Comparison of ENCODE assay signal across 19 cellular contexts in the genomic region with DNA sequence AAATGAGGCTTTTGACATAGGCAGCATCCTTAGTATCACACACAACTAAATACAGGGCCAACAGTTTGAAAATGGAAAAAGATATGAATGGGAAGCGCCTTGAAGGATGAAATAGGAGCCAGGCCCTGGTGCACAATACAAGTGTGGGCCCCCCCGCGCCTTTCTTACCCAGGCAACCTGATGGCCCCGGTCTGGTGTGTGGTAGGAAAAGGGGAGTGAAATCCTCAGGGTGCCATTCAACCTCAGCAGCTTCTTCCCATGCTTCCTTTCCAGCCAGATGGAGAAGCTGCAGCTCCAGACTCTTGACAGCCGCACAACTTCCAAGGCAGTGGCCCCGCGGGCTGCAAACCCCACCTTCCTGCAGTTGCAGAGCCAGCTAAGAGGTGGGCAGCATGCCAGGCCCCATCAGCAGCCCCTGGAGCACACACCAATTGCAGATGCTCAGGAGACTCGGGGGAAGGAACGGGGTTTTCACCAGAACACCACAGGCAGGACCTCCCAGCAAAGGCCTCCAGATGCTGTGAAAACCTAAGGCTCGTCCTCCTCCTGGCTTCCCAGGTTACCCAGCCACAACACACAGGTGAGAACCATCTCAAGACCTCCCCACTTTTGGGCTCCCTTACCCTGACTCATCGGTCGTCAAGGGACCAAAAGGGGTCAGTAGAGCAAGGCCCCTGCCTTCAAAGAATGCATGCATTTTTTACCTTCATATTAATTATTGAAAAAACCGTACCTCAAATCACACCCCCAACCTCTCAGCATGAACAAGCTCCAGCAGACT.
A peak's percentile ranks its signal among the peaks of the same experiment; 100 is the strongest.
DNase-seq lines count a peak whose midpoint lies in the region; ATAC-seq, FAIRE-seq and TF ChIP-seq lines count a peak whose summit lies in the region.
"Had no signal": no experiment of that assay in that cellular context is flagged by ENCODE, and none has a peak within 500 bp of the region (broad histone marks: within the 10 kb centered on the region; RNA-seq: fewer than 3 reads in every experiment).

No MANE protein-coding gene starts in this region.

- H3K4me3 ChIP-seq in H1 (ENCODE audit: extremely low read depth in 1 of 4, insufficient read depth in 2 of 4, low read depth in 3 of 4, low read length in 4 of 4), result no peak overlapping the region
- H3K4me3 ChIP-seq: GM12878, Peyer's patch, upper lobe of left lung had no signal

- no peak overlapping the region for H3K18ac ChIP-seq in H1 (ENCODE audit: extremely low read depth, low read length)

- H3K14ac ChIP-seq in H1 (ENCODE audit: insufficient read length), result no peak overlapping the region

- no peak overlapping the region for H2BK15ac ChIP-seq in H1 (ENCODE audit: low read length)

- H3K23me2 ChIP-seq in H1 (ENCODE audit: low read depth, low read length), result no peaks in the 10 kb centered on the region

- no peak overlapping the region for H3K4me3 Mint-ChIP-seq in osteocyte (ENCODE audit: unreplicated experiment)
- H3K4me3 Mint-ChIP-seq: activated B cell treated with CpG ODN at 0.5 μM for 24 hours; CD4-positive, CD25-positive, alpha-beta regulatory T cell had no signal

- WGBS in H1 (ENCODE audit: extremely low coverage in 1 of 2, insufficient coverage in 1 of 2, insufficient read length in 1 of 2, insufficient replicate concordance in 2 of 2, low coverage in 1 of 2, low lambda C conversion rate in 2 of 2, missing lambda C conversion rate in 1 of 2), 2 experiments, result 84% methylated on average over 13 of the region's 13 CpGs; no CpG with 5 or more reads in 1 of the 2 experiments

- H3K79me1 ChIP-seq in H1 (ENCODE audit: low read depth, low read length), result no peaks in the 10 kb centered on the region

- peaks cover 30% of the 10 kb centered on the region for H3K4me1 Mint-ChIP-seq in osteocyte (ENCODE audit: unreplicated experiment)
- H3K4me1 Mint-ChIP-seq: activated B cell treated with CpG ODN at 0.5 μM for 24 hours had no signal

- H2AK5ac ChIP-seq in H1 (ENCODE audit: low read depth, low read length), result no peak overlapping the region

- H2AFZ ChIP-seq in H1 (ENCODE audit: low read length), result no peak overlapping the region

- H3K9me3 Mint-ChIP-seq in osteocyte (ENCODE audit: unreplicated experiment), result no peaks in the 10 kb centered on the region
- H3K9me3 Mint-ChIP-seq: activated B cell treated with CpG ODN at 0.5 μM for 24 hours; CD4-positive, CD25-positive, alpha-beta regulatory T cell had no signal

- no peaks in the 10 kb centered on the region for H3K9me3 ChIP-seq in H1 (ENCODE audit: insufficient read depth in 2 of 2, low read depth in 1 of 2, low read length in 1 of 2)
- H3K9me3 ChIP-seq: Peyer's patch, upper lobe of left lung had no signal

- no peak for ATAC-seq in GM18517 (IDR thresholded peaks at IDR 0.05; ENCODE audit: unreplicated experiment)
- ATAC-seq: GM12878, HCT116 had no signal

- H4K8ac ChIP-seq in H1 (ENCODE audit: extremely low read depth, insufficient read depth, low read length), result peak overlapping the region; percentile 26; the same call in 1 of the 2 replicates

- H2BK120ac ChIP-seq in H1 (replicated peaks; ENCODE audit: low read depth, low read length), result no peak overlapping the region

- no peaks in the 10 kb centered on the region for H3K36me3 ChIP-seq in H1 (ENCODE audit: control insufficient read depth in 2 of 4, insufficient read depth in 4 of 4, low read length in 3 of 4)
- H3K36me3 ChIP-seq: Peyer's patch, upper lobe of left lung had no signal

- TF ChIP-seq RAD21 in H1 (IDR thresholded peaks at IDR 0.05 in 1 of 2, conservative IDR thresholded peaks at IDR 0.05 in 1 of 2; ENCODE audit: low read depth in 2 of 2, low read length in 2 of 2), result no peak

- FAIRE-seq in H1 (lab: Jason Lieb, UNC), result no peak
- FAIRE-seq: GM12878 had no signal

- H3K4me2 ChIP-seq in H1 (ENCODE audit: insufficient read depth in 1 of 2, low read depth in 2 of 2, low read length in 2 of 2), result no peak overlapping the region

- H3K27me3 Mint-ChIP-seq in osteocyte (ENCODE audit: unreplicated experiment), result peaks cover 48% of the 10 kb centered on the region

- H3K79me2 ChIP-seq in H1 (ENCODE audit: control insufficient read depth in 1 of 2, insufficient read depth in 2 of 2, low read length in 2 of 2), result no peaks in the 10 kb centered on the region

- TF ChIP-seq POLR2A in H1 (IDR thresholded peaks at IDR 0.05; ENCODE audit: control extremely low read depth in 1 of 2, low read depth in 2 of 2, low read length in 2 of 2), result no peak

- H2BK20ac ChIP-seq in H1 (ENCODE audit: low read length), result no peak overlapping the region

- no peak overlapping the region for H3K56ac ChIP-seq in H1 (replicated peaks; ENCODE audit: insufficient read length, low read depth, low read length)

- H4K91ac ChIP-seq in H1 (replicated peaks; ENCODE audit: insufficient read length, low read length), result no peak overlapping the region

- DNase-seq in NCI-H1436 (lab: John Stamatoyannopoulos, UW), result peak; percentile 65
- no peak for DNase-seq in NCI-H1436 treated with DMSO at 0.1 percent for 48 hours (lab: John Stamatoyannopoulos, UW)
- DNase-seq in NCI-H1694 treated with DMSO at 0.1 percent for 48 hours (lab: John Stamatoyannopoulos, UW), result peak; percentile 56
- DNase-seq in H1 (ENCODE audit: low read depth in 1 of 2, low spot score in 2 of 2), result peak in 1 of 2 experiments; percentile 32
- no peak for DNase-seq in osteocyte (ENCODE audit: extremely low spot score, unreplicated experiment)
- no peak for DNase-seq in NK-92 (lab: John Stamatoyannopoulos, UW; ENCODE audit: unreplicated experiment)
- DNase-seq in AG08396 (ENCODE audit: low spot score), result no peak
- DNase-seq: 8988T; activated B cell treated with CpG ODN at 0.5 μM for 24 hours; activated naive CD4-positive, alpha-beta T cell; CD4-positive, CD25-positive, alpha-beta regulatory T cell; cortex of kidney; glutamatergic neuron; Peyer's patch; stimulated activated naive CD4-positive, alpha-beta T cell had no signal

- CTCF ChIA-PET in H1 (lab: Charles Lee; ENCODE audit: partially characterized antibody), result interaction anchor here (1.1 to 3.5 kb wide), 7 partner anchors 11 to 82 kb away, joined by 3 to 17 read pairs (median 4); no protein-coding TSS in a partner anchor

- no peak overlapping the region for H3K4ac ChIP-seq in H1 (replicated peaks; ENCODE audit: insufficient read length, low read depth, low read length)

- no peak overlapping the region for H2BK12ac ChIP-seq in H1 (ENCODE audit: low read depth, low read length)

- no peaks in the 10 kb centered on the region for H3K27me3 ChIP-seq in H1 (replicated peaks in 1 of 4; ENCODE audit: control insufficient read depth in 3 of 4, extremely low read depth in 1 of 4, insufficient read depth in 3 of 4, low read length in 3 of 4)
- H3K27me3 ChIP-seq: Peyer's patch, upper lobe of left lung had no signal

- TF ChIP-seq CTCF in H1 (IDR thresholded peaks at IDR 0.05; ENCODE audit: control extremely low read depth in 1 of 3, insufficient read depth in 1 of 3, low read depth in 1 of 3, low read length in 3 of 3), result no peak
- TF ChIP-seq CTCF in osteocyte (IDR thresholded peaks at IDR 0.05), result no peak

- no peaks in the 10 kb centered on the region for H3K36me3 Mint-ChIP-seq in osteocyte (ENCODE audit: unreplicated experiment)
- H3K36me3 Mint-ChIP-seq: CD4-positive, CD25-positive, alpha-beta regulatory T cell had no signal

- POLR2A ChIA-PET in H1 (lab: Charles Lee; ENCODE audit: partially characterized antibody), result interaction anchor here (0.6 kb wide), 1 partner anchor 786 kb away, joined by 3 read pairs; no protein-coding TSS in a partner anchor

- no peak overlapping the region for H3K27ac ChIP-seq in H1 (ENCODE audit: low read depth, low read length)
- H3K27ac ChIP-seq: Peyer's patch, upper lobe of left lung had no signal

- no peak for TF ChIP-seq EP300 in H1 (IDR thresholded peaks at IDR 0.05; ENCODE audit: borderline replicate concordance in 1 of 2, low read depth in 2 of 2, low read length in 2 of 2)

- no peaks in the 10 kb centered on the region for H4K20me1 ChIP-seq in H1 (replicated peaks in 1 of 2; ENCODE audit: control insufficient read depth in 1 of 2, insufficient read depth in 2 of 2, low read length in 2 of 2)

- no peak overlapping the region for H4K5ac ChIP-seq in H1 (ENCODE audit: insufficient read length, low read depth, low read length)

- peak overlapping the region; percentile 18 for H3K27ac Mint-ChIP-seq in osteocyte (ENCODE audit: unreplicated experiment)
- H3K27ac Mint-ChIP-seq: activated B cell treated with CpG ODN at 0.5 μM for 24 hours had no signal

- H3K9ac ChIP-seq in H1 (replicated peaks in 1 of 4; ENCODE audit: extremely low read depth in 1 of 4, low read depth in 3 of 4, low read length in 3 of 4), result no peak overlapping the region

- H2BK5ac ChIP-seq in H1 (ENCODE audit: low read depth, low read length), result no peak overlapping the region

- no peak overlapping the region for H3K23ac ChIP-seq in H1 (ENCODE audit: insufficient read length)

- peaks cover 0 to 11% (median 3%) of the 10 kb centered on the region in 4 experiments; a peak in 4 of 7 replicates for H3K4me1 ChIP-seq in H1 (replicated peaks in 1 of 4; ENCODE audit: control insufficient read depth in 3 of 4, insufficient read depth in 4 of 4, low read length in 3 of 4)

TF ChIP-seq in H1, 55 proteins besides CTCF, POLR2A, EP300 and RAD21:
- TF ChIP-seq CEBPB (IDR thresholded peaks at IDR 0.05; ENCODE audit: low read depth, low read length) (no peak), RFX5 (IDR thresholded peaks at IDR 0.05; ENCODE audit: borderline replicate concordance, low read depth, low read length) (no peak), BACH1 (IDR thresholded peaks at IDR 0.05; ENCODE audit: low read length) (no peak), BRCA1 (IDR thresholded peaks at IDR 0.05; ENCODE audit: low read depth, low read length) (no peak), HDAC2 (IDR thresholded peaks at IDR 0.05; ENCODE audit: borderline replicate concordance in 1 of 2, low read depth in 2 of 2, low read length in 2 of 2) (no peak), SP1 (IDR thresholded peaks at IDR 0.05; ENCODE audit: low read depth, low read length) (no peak)
TF ChIP-seq in H1: peak in this region for 0.

Comparison
In these comparisons a context has a peak if more than half of its experiments do, and no peak if none do; other contexts are left out.
1. DNase-seq: peak in NCI-H1436 (single experiment) and NCI-H1694 treated with DMSO at 0.1 percent for 48 hours (single experiment); none in NCI-H1436 treated with DMSO at 0.1 percent for 48 hours (single experiment), osteocyte (single experiment), NK-92 (single experiment) and AG08396 (single experiment).